ENCODE assay signal across 6 cellular contexts in genomic region chr16:88759245-88759975, GRCh38. TPM values are rescaled to one million over a fixed set of nuclear protein-coding genes. Genes with fewer than 3 reads are reported as not detected.
DNase-seq lines count a peak whose midpoint lies in the region; ATAC-seq and TF ChIP-seq lines count a peak whose summit lies in the region.

No MANE protein-coding gene starts in this region.

- no peak overlapping the region for H3K4me3 ChIP-seq in neuronal stem cell (ENCODE audit: low read length in 2 of 2)

- no peaks in the 10 kb centered on the region for H3K27me3 ChIP-seq in neuronal stem cell (ENCODE audit: control insufficient read depth in 3 of 3, insufficient read depth in 3 of 3, low read depth in 1 of 3, low read length in 3 of 3)

- H3K9ac ChIP-seq in neuronal stem cell (ENCODE audit: low read depth, low read length, poor library complexity): peak overlapping the region; percentile 50

- peak overlapping the region; percentile 19 for H2BK12ac ChIP-seq in neuronal stem cell (ENCODE audit: low read length)

- no CpG with 5 or more reads among the region's 26 CpGs for WGBS in neuronal stem cell (ENCODE audit: extremely low coverage in 2 of 2, insufficient read length in 2 of 2, insufficient replicate concordance in 1 of 2), 2 donors

- no peak for ATAC-seq in HG02678 (IDR thresholded peaks at IDR 0.05; ENCODE audit: unreplicated experiment)

- peak overlapping the region; percentile 59 for H2AFZ ChIP-seq in neuronal stem cell (ENCODE audit: low read length)

- peak overlapping the region; percentile 79 for H2BK15ac ChIP-seq in neuronal stem cell (ENCODE audit: low read length)

- peak; percentile 58 for DNase-seq in activated effector memory CD4-positive, alpha-beta T cell treated with Interleukin-2 at 50 U/mL for 16 hours
- DNase-seq in neuronal stem cell (ENCODE audit: low spot score) (no peak), GOT3 (lab: John Stamatoyannopoulos, UW) (no peak), GM20000 (ENCODE audit: low spot score) (no peak)

- no peaks in the 10 kb centered on the region for H3K9me3 ChIP-seq in neuronal stem cell (replicated peaks in 1 of 2; ENCODE audit: control insufficient read depth in 2 of 2, insufficient read depth in 1 of 2, low read depth in 1 of 2, low read length in 2 of 2)

- peak overlapping the region; percentile 77 for H3K23ac ChIP-seq in neuronal stem cell (ENCODE audit: low read depth, low read length, poor library complexity)

- peak overlapping the region; percentile 50 for H3K14ac ChIP-seq in neuronal stem cell (ENCODE audit: low read length)

- no peak overlapping the region for H3K4me2 ChIP-seq in neuronal stem cell (ENCODE audit: insufficient read depth, low read length, poor library complexity, severe bottlenecking)

- peak; percentile 23; the same call in 1 of the 2 replicates for TF ChIP-seq CTCF in LNCAP (IDR thresholded peaks at IDR 0.05)
- no peak for TF ChIP-seq CTCF in GM20000 (IDR thresholded peaks at IDR 0.05; ENCODE audit: extremely low read depth, missing control alignments)

- H3K18ac ChIP-seq in neuronal stem cell (ENCODE audit: low read length): peak overlapping the region; percentile 35

- H2AK5ac ChIP-seq in neuronal stem cell (ENCODE audit: low read depth, low read length): peak overlapping the region; percentile 89

- H4K8ac ChIP-seq in neuronal stem cell (ENCODE audit: low read depth, low read length): no peak overlapping the region

- H2BK120ac ChIP-seq in neuronal stem cell (ENCODE audit: low read depth, low read length): peak overlapping the region; percentile 42

- H3K79me1 ChIP-seq in neuronal stem cell (ENCODE audit: low read depth, low read length): no peaks in the 10 kb centered on the region

- H3K4me1 ChIP-seq in neuronal stem cell (ENCODE audit: control insufficient read depth in 2 of 2, insufficient read depth in 1 of 2, low read depth in 1 of 2, low read length in 2 of 2): peaks cover 17 to 27% of the 10 kb centered on the region in 2 donors

- H2BK5ac ChIP-seq in neuronal stem cell (ENCODE audit: low read length): peak overlapping the region; percentile 78

- peak overlapping the region; percentile 31 for H3K4ac ChIP-seq in neuronal stem cell (ENCODE audit: low read length)

- no peak overlapping the region for H4K91ac ChIP-seq in neuronal stem cell (ENCODE audit: low read depth, low read length, poor library complexity)

- no peak overlapping the region for H3K27ac ChIP-seq in neuronal stem cell (replicated peaks; ENCODE audit: low read length)

- no peaks in the 10 kb centered on the region for H3K36me3 ChIP-seq in neuronal stem cell (replicated peaks in 1 of 2; ENCODE audit: control insufficient read depth in 2 of 2, insufficient read depth in 2 of 2, low read length in 2 of 2)

RNA-seq across cellular contexts. Expression of gene PIEZO1, which starts 25.6 kb away (rescaled TPM):
- 8.0 TPM for polyA plus RNA-seq in neuronal stem cell (2013, experiment 1 of 2)
- 9.2 TPM for polyA plus RNA-seq in neuronal stem cell (2013, experiment 2 of 2)

RNA-seq across cellular contexts. Expression of gene CDT1, which starts 44.2 kb away (rescaled TPM):
- polyA plus RNA-seq in neuronal stem cell (2013, experiment 1 of 2): 40.6 TPM
- polyA plus RNA-seq in neuronal stem cell (2013, experiment 2 of 2): 40.0 TPM

RNA-seq across cellular contexts. Expression of gene APRT, which starts 52.3 kb away (rescaled TPM):
- 146 TPM for polyA plus RNA-seq in neuronal stem cell (2013, experiment 1 of 2)
- polyA plus RNA-seq in neuronal stem cell (2013, experiment 2 of 2): 150 TPM

RNA-seq across cellular contexts. Expression of gene CTU2, which starts 53.1 kb away (rescaled TPM):
- 25.8 TPM for polyA plus RNA-seq in neuronal stem cell (2013, experiment 1 of 2)
- 28.0 TPM for polyA plus RNA-seq in neuronal stem cell (2013, experiment 2 of 2)

RNA-seq across cellular contexts. Expression of gene RNF166, which starts 53.2 kb away (rescaled TPM):
- polyA plus RNA-seq in neuronal stem cell (2013, experiment 1 of 2): 20.4 TPM
- 19.1 TPM for polyA plus RNA-seq in neuronal stem cell (2013, experiment 2 of 2)
